In the genomic region with DNA sequence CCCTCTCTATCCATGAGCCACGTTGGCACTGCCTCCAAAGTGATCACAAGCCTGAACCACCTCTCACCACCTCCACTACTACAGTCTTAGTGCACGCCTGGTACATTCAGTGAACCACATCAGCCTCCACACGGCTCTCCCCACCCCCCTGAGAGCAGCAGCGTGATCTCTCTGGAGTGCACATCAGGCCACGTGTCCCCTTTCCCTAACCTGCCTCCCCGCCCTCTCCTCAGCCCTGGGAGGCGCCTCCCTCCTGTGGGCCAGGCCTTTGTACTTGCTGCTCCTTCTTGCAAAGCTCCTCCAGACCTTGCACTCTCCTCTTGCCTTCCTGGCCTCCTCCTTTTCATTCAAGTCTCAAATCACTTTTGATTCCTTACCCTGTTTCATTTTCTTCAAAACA, we compare ENCODE assay signal across 1 cellular context.
TF ChIP-seq lines count a peak whose summit lies in the region.

No MANE protein-coding gene starts in this region.

TF ChIP-seq in IMR-90, 13 proteins besides CTCF, POLR2A, EP300 and RAD21 (continued from another document):
- TF ChIP-seq MXI1 (IDR thresholded peaks at IDR 0.05; ENCODE audit: borderline replicate concordance, low read depth, low read length): no peak
- no peak for TF ChIP-seq BHLHE40 (IDR thresholded peaks at IDR 0.05; ENCODE audit: low read depth, low read length)
- no peak for TF ChIP-seq FOS (IDR thresholded peaks at IDR 0.05; ENCODE audit: low read depth, low read length)
- TF ChIP-seq MAZ (IDR thresholded peaks at IDR 0.05; ENCODE audit: borderline replicate concordance, low read depth, low read length): no peak
